Comparison of ENCODE assay signal across 8 cellular contexts in the genomic region with DNA sequence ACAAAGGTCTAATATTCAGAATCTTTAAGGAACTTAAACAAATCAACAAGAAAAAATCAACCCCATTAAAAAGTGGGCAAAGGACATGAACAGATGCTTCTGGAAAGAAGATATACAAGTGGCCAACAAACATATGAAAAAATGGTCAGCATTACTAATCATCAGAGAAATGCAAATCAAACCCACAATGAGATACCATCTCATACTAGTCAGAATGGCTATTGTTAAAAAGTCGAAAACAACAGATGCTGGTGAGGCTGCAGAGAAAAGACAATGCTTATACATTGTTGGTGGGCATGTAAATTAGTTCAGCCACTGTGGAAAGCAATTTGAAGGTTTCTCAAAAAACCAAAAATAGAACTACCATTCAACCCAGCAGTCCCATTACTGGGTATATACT. TPM values are rescaled to one million over a fixed set of nuclear protein-coding genes. Genes with fewer than 3 reads are reported as not detected.
A peak's percentile ranks its signal among the peaks of the same experiment; 100 is the strongest.
DNase-seq lines count a peak whose midpoint lies in the region; ATAC-seq, FAIRE-seq and TF ChIP-seq lines count a peak whose summit lies in the region.
"Not testable (repeated sequence)": the region's sequence is repeated elsewhere in the genome, so short reads cannot be mapped to it uniquely, and the experiment has no call there.
"Had no signal": no experiment of that assay in that cellular context is flagged by ENCODE, and none has a peak within 500 bp of the region (broad histone marks: within the 10 kb centered on the region; RNA-seq: fewer than 3 reads in every experiment).

No MANE protein-coding gene starts in this region.

- H3K9ac ChIP-seq in PC-3 (ENCODE audit: low read length); keratinocyte (ENCODE audit: control insufficient read depth, extremely low read depth, insufficient read depth, low read length): not testable (repeated sequence)

- CTCF ChIA-PET in PC-3 (lab: Charles Lee): not testable (repeated sequence)

- not testable (repeated sequence) for TF ChIP-seq CTCF in PC-3 (conservative IDR thresholded peaks at IDR 0.05; ENCODE audit: low read depth, low read length); astrocyte of the cerebellum (IDR thresholded peaks at IDR 0.05; ENCODE audit: low read depth, low read length, missing control alignments); foreskin fibroblast (IDR thresholded peaks at IDR 0.05; ENCODE audit: low read depth, low read length); keratinocyte (optimal IDR thresholded peaks at IDR 0.05 in 1 of 3, IDR thresholded peaks at IDR 0.05 in 1 of 3, conservative IDR thresholded peaks at IDR 0.05 in 1 of 3; ENCODE audit: extremely low read depth in 1 of 3, insufficient read depth in 2 of 3, low read length in 3 of 3)
- peak in 1 of 56 donors; percentile 13 for TF ChIP-seq CTCF in dorsolateral prefrontal cortex (IDR thresholded peaks at IDR 0.05 in 54 of 56, conservative IDR thresholded peaks at IDR 0.05 in 2 of 56; ENCODE audit: low read depth in 1 of 56, partially characterized antibody in 56 of 56)

- BruUV-seq in PC-3 (replicated peaks; lab: Mats Ljungman, UMichigan): not testable (repeated sequence)

- H3K9me2 ChIP-seq in PC-3 (replicated peaks; ENCODE audit: low read length): not testable (repeated sequence)

- H3K4me3 ChIP-seq in PC-3 (ENCODE audit: low read length); astrocyte of the cerebellum (ENCODE audit: low read depth, low read length); dorsolateral prefrontal cortex; foreskin fibroblast (ENCODE audit: low read depth in 1 of 2, low read length in 2 of 2); keratinocyte (ENCODE audit: control insufficient read depth in 2 of 3, extremely low read depth in 1 of 3, insufficient read depth in 2 of 3, low read depth in 1 of 3, low read length in 3 of 3): not testable (repeated sequence)

- not testable (repeated sequence) for H3K4me1 ChIP-seq in PC-3 (ENCODE audit: insufficient read depth, low read length); keratinocyte (ENCODE audit: control insufficient read depth, extremely low read depth, insufficient read depth, low read length)

- not testable (repeated sequence) for ATAC-seq in PC-3

- in situ Hi-C loops in astrocyte of the cerebellum (cut with HindIII; ENCODE audit: low sequenced_read_pairs): not testable (repeated sequence)

- H3F3A ChIP-seq in PC-3 (ENCODE audit: low read length, unreplicated experiment): not testable (repeated sequence)

- H3K27ac ChIP-seq in PC-3 (ENCODE audit: low read length); keratinocyte (ENCODE audit: control insufficient read depth, insufficient read depth, low read length): not testable (repeated sequence)
- peak overlapping the region; percentile 66 to 100 (median 96) for H3K27ac ChIP-seq in dorsolateral prefrontal cortex

- H3K4me2 ChIP-seq in PC-3 (ENCODE audit: low read length); keratinocyte (ENCODE audit: control insufficient read depth, extremely low read depth, insufficient read depth, low read depth, low read length): not testable (repeated sequence)

- H3K36me3 ChIP-seq in PC-3 (ENCODE audit: low read depth, low read length); keratinocyte (ENCODE audit: control insufficient read depth in 2 of 2, extremely low read depth in 1 of 2, insufficient read depth in 2 of 2, low read length in 2 of 2): not testable (repeated sequence)

- not testable (repeated sequence) for H3K9me3 ChIP-seq in PC-3 (ENCODE audit: low read length); keratinocyte (ENCODE audit: control insufficient read depth, low read depth, low read length)

- POLR2A ChIA-PET in PC-3 (lab: Charles Lee; ENCODE audit: unreplicated experiment): not testable (repeated sequence)

- not testable (repeated sequence) for H3K79me2 ChIP-seq in PC-3 (ENCODE audit: low read length); keratinocyte (ENCODE audit: control insufficient read depth, insufficient read depth, low read length)

- H4K20me1 ChIP-seq in PC-3 (ENCODE audit: low read length); keratinocyte (ENCODE audit: control insufficient read depth, extremely low read depth, insufficient read depth, low read length): not testable (repeated sequence)

- H3K9me1 ChIP-seq in keratinocyte (ENCODE audit: control insufficient read depth, extremely low read depth, insufficient read depth, low read length): not testable (repeated sequence)

- DNase-seq in GM04503 (ENCODE audit: low read depth) (peak; percentile 44), PC-3 (peak; percentile 21), astrocyte of the cerebellum (ENCODE audit: low read depth) (peak; percentile 34), foreskin fibroblast (peak; percentile 36 to 66), renal cortical epithelial cell (ENCODE audit: low read depth) (peak; percentile 25)
- not testable (repeated sequence) for DNase-seq in dorsolateral prefrontal cortex; keratinocyte (ENCODE audit: low read depth, low spot score)

- intact Hi-C loops in PC-3 (cut with micrococcal nuclease); dorsolateral prefrontal cortex (cut with DNase I): not testable (repeated sequence)

- H3K27me3 ChIP-seq in PC-3 (ENCODE audit: low read length); dorsolateral prefrontal cortex; keratinocyte (ENCODE audit: control insufficient read depth, extremely low read depth, insufficient read depth, low read length): not testable (repeated sequence)

- H2AFZ ChIP-seq in PC-3 (ENCODE audit: low read length); keratinocyte (ENCODE audit: control insufficient read depth, low read length): not testable (repeated sequence)

- dilution Hi-C loops in keratinocyte (cut with MboI; ENCODE audit: extremely low pct_ligation_motif_present, low sequenced_read_pairs): not testable (repeated sequence)

- FAIRE-seq in keratinocyte (lab: Jason Lieb, UNC): peak; percentile 43

RNA-seq across cellular contexts. Expression of gene ENOX1, which starts 37.9 kb away (rescaled TPM):
- 0.81 and 0.95 TPM in 2 replicates for total RNA-seq in PC-3 (2014; rRNA removed)
- total RNA-seq in dorsolateral prefrontal cortex: 10 to 100 TPM; 13.5 to 35.9 (median 25.1) TPM
- 1.0 to 1.1 TPM (median 1.0 TPM) in 3 replicates for polyA plus RNA-seq in keratinocyte
- polyA plus RNA-seq in keratinocyte (2011; ENCODE audit: low read depth): 0.72 TPM
- polyA plus RNA-seq in keratinocyte (2011; cell fraction: cytosol; rRNA removed): 1.2 TPM in 2 replicates
- polyA plus RNA-seq in keratinocyte (2011; cell fraction: nucleus; rRNA removed): 1.1 and 1.7 TPM in 2 replicates
- polyA plus RNA-seq in keratinocyte (2012; ENCODE audit: low replicate concordance): 0.44 and 0.56 TPM in 2 replicates
- 0.95 to 1.2 TPM (median 1.1 TPM) in 3 replicates for polyA minus RNA-seq in keratinocyte
- 0.58 TPM for polyA minus RNA-seq in keratinocyte (2011; cell fraction: cytosol; rRNA and poly(A)+ RNA removed)
- 1.3 and 1.6 TPM in 2 replicates for polyA minus RNA-seq in keratinocyte (2011; cell fraction: nucleus; rRNA and poly(A)+ RNA removed)
- total RNA-seq in renal cortical epithelial cell: 0.52 and 2.7 TPM in 2 replicates
- total RNA-seq: HepG2 had no signal
- polyA plus RNA-seq: HepG2 had no signal

RNA-seq across cellular contexts. Expression of gene CCDC122, which starts 54.9 kb away (rescaled TPM):
- total RNA-seq in PC-3 (2014; rRNA removed) (4.6 TPM in 2 replicates), dorsolateral prefrontal cortex (10 to 100 TPM in 17 of 120 experiments, 1 to 10 TPM in 101, under 1 TPM in 2; 0.69 to 15.7 (median 5.3) TPM), renal cortical epithelial cell (8.2 and 10.2 TPM in 2 replicates)
- 0.80 to 1.5 TPM (median 0.90 TPM) in 3 replicates for polyA plus RNA-seq in keratinocyte
- 26.0 TPM for polyA plus RNA-seq in keratinocyte (2011; ENCODE audit: low read depth)
- 1.0 TPM in 2 replicates for polyA plus RNA-seq in keratinocyte (2011; cell fraction: cytosol; rRNA removed)
- 2.5 and 4.8 TPM in 2 replicates for polyA plus RNA-seq in keratinocyte (2011; cell fraction: nucleus; rRNA removed)
- 2.8 and 3.1 TPM in 2 replicates for polyA plus RNA-seq in keratinocyte (2012; ENCODE audit: low replicate concordance)
- polyA minus RNA-seq in keratinocyte: 0.33 to 0.96 TPM in 2 of 3 replicates, not detected in the other
- not detected for polyA minus RNA-seq in keratinocyte (2011; cell fraction: cytosol; rRNA and poly(A)+ RNA removed)
- polyA minus RNA-seq in keratinocyte (2011; cell fraction: nucleus; rRNA and poly(A)+ RNA removed): 0.53 and 2.2 TPM in 2 replicates

RNA-seq across cellular contexts. Expression of gene LACC1, which starts 55.0 kb away (rescaled TPM):
- total RNA-seq in PC-3 (2014; rRNA removed): 0.86 and 1.2 TPM in 2 replicates
- 10 to 100 TPM in 86 of 120 experiments, 1 to 10 TPM in 34; 4.5 to 56.8 (median 15.0) TPM for total RNA-seq in dorsolateral prefrontal cortex
- polyA plus RNA-seq in keratinocyte: 3.7 to 6.5 TPM (median 5.5 TPM) in 3 replicates
- 7.6 TPM for polyA plus RNA-seq in keratinocyte (2011; ENCODE audit: low read depth)
- 4.6 and 8.2 TPM in 2 replicates for polyA plus RNA-seq in keratinocyte (2011; cell fraction: cytosol; rRNA removed)
- 8.1 and 9.2 TPM in 2 replicates for polyA plus RNA-seq in keratinocyte (2011; cell fraction: nucleus; rRNA removed)
- polyA plus RNA-seq in keratinocyte (2012; ENCODE audit: low replicate concordance): 3.5 and 5.8 TPM in 2 replicates
- 0.26 to 2.7 TPM (median 2.6 TPM) in 3 replicates for polyA minus RNA-seq in keratinocyte
- 2.9 TPM for polyA minus RNA-seq in keratinocyte (2011; cell fraction: cytosol; rRNA and poly(A)+ RNA removed)
- 2.5 and 5.7 TPM in 2 replicates for polyA minus RNA-seq in keratinocyte (2011; cell fraction: nucleus; rRNA and poly(A)+ RNA removed)
- 16.4 and 26.6 TPM in 2 replicates for total RNA-seq in renal cortical epithelial cell
